ENCODE assay signal across 8 cellular contexts in the genomic region with DNA sequence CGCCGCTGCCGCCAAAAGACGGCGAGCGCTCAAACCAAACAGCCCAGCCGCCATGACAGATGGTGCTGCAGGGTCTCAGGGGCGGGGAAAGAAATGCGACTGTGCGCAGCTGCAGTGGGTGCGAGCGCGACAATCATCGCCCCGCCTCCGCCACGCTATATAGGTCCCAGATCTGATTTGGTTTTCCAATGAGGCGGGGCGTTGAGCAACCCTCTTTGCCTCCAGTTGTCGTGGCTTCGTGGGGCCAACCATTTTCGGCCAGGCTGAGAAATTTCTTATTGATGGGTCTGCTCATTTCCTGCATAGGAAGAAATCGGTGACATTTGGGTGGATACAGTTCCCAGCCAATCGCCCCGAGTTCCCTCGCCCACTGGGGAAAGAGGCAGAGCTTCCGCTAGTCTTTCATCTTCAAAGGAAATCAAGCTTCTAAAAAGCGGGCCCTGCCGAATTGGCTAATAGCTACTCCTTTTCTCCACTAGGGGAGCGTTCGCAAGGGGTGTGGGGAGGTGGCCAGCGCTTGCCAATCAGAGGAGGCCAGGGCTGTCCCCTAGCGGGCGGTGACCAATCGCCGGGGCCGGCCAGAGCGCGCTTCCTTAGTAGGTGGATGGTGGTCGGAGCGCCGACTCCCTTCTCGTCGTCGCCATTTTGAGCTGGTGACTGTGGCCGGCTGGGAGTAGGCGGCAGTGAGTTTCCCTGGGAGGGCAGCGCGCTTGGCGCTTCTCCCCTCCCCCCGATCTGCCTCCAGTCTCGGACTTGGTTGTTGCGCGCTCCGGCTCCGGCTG. TPM values are rescaled to one million over a fixed set of nuclear protein-coding genes. Genes with fewer than 3 reads are reported as not detected.
A peak's percentile ranks its signal among the peaks of the same experiment; 100 is the strongest.
DNase-seq lines count a peak whose midpoint lies in the region; ATAC-seq and TF ChIP-seq lines count a peak whose summit lies in the region.

TSS of gene NDUFB11 (minus strand) at position 77 of the 782 bp plus-strand sequence. CDS start at position 54, 23 bp downstream.
A gene with protein sequence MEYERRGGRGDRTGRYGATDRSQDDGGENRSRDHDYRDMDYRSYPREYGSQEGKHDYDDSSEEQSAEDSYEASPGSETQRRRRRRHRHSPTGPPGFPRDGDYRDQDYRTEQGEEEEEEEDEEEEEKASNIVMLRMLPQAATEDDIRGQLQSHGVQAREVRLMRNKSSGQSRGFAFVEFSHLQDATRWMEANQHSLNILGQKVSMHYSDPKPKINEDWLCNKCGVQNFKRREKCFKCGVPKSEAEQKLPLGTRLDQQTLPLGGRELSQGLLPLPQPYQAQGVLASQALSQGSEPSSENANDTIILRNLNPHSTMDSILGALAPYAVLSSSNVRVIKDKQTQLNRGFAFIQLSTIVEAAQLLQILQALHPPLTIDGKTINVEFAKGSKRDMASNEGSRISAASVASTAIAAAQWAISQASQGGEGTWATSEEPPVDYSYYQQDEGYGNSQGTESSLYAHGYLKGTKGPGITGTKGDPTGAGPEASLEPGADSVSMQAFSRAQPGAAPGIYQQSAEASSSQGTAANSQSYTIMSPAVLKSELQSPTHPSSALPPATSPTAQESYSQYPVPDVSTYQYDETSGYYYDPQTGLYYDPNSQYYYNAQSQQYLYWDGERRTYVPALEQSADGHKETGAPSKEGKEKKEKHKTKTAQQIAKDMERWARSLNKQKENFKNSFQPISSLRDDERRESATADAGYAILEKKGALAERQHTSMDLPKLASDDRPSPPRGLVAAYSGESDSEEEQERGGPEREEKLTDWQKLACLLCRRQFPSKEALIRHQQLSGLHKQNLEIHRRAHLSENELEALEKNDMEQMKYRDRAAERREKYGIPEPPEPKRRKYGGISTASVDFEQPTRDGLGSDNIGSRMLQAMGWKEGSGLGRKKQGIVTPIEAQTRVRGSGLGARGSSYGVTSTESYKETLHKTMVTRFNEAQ (plus strand): TSS at position 596 of the 782 bp plus-strand sequence. CDS start 2,261 bp downstream, outside the sequence.

- POLR2A ChIA-PET in BJ (lab: Charles Lee): interaction anchor here (0.6 to 1.2 kb wide), 2 partner anchors 15 to 28 kb away, joined by 3 to 4 read pairs; no protein-coding TSS in a partner anchor

- H3K36me3 ChIP-seq in BJ (ENCODE audit: control insufficient read depth, insufficient read depth, low read length): peaks cover 7% of the 10 kb centered on the region

- no peaks in the 10 kb centered on the region for H3K9me3 Mint-ChIP-seq in chondrocyte (ENCODE audit: low read depth)

- H3K4me3 Mint-ChIP-seq in chondrocyte (ENCODE audit: unreplicated experiment): peak within 1 kb of the TSS; percentile 97

- H3K27me3 Mint-ChIP-seq in chondrocyte (ENCODE audit: low read depth): no peaks in the 10 kb centered on the region

- peak; percentile 73 for DNase-seq in BJ (ENCODE audit: low read depth)
- DNase-seq in GM19238 (ENCODE audit: insufficient read length, low spot score): peak; percentile 79
- peak; percentile 89 for DNase-seq in NCI-H510A treated with DMSO at 0.1 percent for 48 hours (lab: John Stamatoyannopoulos, UW)
- DNase-seq in activated CD4-positive, alpha-beta T cell treated with anti-CD3 and anti-CD28 coated beads for 24 hours (ENCODE audit: low read depth in 2 of 2): peak; percentile 75 to 79
- peak; percentile 98 for DNase-seq in chondrocyte (ENCODE audit: low spot score)
- DNase-seq in kidney glomerular epithelial cell (lab: John Stamatoyannopoulos, UW): peak; percentile 72
- DNase-seq in stimulated activated CD4-positive, alpha-beta T cell treated with anti-CD3 and anti-CD28 coated beads, Interleukin-1b, Interleukin-23, amount 100 ng/mL, for 1 hour (ENCODE audit: low read depth in 2 of 2): peak; percentile 65 to 75

- H3K36me3 Mint-ChIP-seq in chondrocyte (ENCODE audit: low read depth): peaks cover 2% of the 10 kb centered on the region

- CTCF ChIA-PET in BJ (lab: Yijun Ruan, JAX): interaction anchor here (0.7 to 1.5 kb wide), 7 partner anchors 9 to 1525 kb away, joined by 3 to 6 read pairs (median 4); no protein-coding TSS in a partner anchor

- peak within 1 kb of the TSS; percentile 98 for H3K27ac Mint-ChIP-seq in chondrocyte (ENCODE audit: unreplicated experiment)

- TF ChIP-seq CTCF in BJ (IDR thresholded peaks at IDR 0.05; ENCODE audit: insufficient read depth, low read depth, low read length) (peak; percentile 71), chondrocyte (IDR thresholded peaks at IDR 0.05) (peak; percentile 80)

- peaks cover 15% of the 10 kb centered on the region for H3K4me1 Mint-ChIP-seq in chondrocyte (ENCODE audit: low read depth)

- H3K27me3 ChIP-seq in BJ (ENCODE audit: control insufficient read depth, insufficient read depth, low read length): no peaks in the 10 kb centered on the region

- ATAC-seq in HG03442 (IDR thresholded peaks at IDR 0.05; ENCODE audit: unreplicated experiment): peak; percentile 86

- peak within 1 kb of the TSS; percentile 86 for H3K4me3 ChIP-seq in BJ (ENCODE audit: low read depth, low read length)

RNA-seq across cellular contexts. Expression of gene NDUFB11, which starts in this region (rescaled TPM):
- polyA plus RNA-seq in BJ (2011; rRNA removed): 46.8 and 57.1 TPM in 2 replicates
- polyA minus RNA-seq in BJ (2011; rRNA and poly(A)+ RNA removed): 39.9 and 83.6 TPM in 2 replicates
- 60.7 to 65.4 TPM (median 60.8 TPM) in 3 replicates for total RNA-seq in chondrocyte

RNA-seq across cellular contexts. Expression of the second gene that starts in this region (rescaled TPM):
- polyA plus RNA-seq in BJ (2011; rRNA removed): 16.9 and 30.9 TPM in 2 replicates
- polyA minus RNA-seq in BJ (2011; rRNA and poly(A)+ RNA removed): 25.9 and 28.1 TPM in 2 replicates
- 29.0 to 36.3 TPM (median 29.6 TPM) in 3 replicates for total RNA-seq in chondrocyte

Comparison
In these comparisons a context has a peak if more than half of its experiments do, and no peak if none do; other contexts are left out.
1. Peak in every context shown above with its lines: DNase-seq, ATAC-seq and H3K4me3 ChIP-seq.